In the genomic region with DNA sequence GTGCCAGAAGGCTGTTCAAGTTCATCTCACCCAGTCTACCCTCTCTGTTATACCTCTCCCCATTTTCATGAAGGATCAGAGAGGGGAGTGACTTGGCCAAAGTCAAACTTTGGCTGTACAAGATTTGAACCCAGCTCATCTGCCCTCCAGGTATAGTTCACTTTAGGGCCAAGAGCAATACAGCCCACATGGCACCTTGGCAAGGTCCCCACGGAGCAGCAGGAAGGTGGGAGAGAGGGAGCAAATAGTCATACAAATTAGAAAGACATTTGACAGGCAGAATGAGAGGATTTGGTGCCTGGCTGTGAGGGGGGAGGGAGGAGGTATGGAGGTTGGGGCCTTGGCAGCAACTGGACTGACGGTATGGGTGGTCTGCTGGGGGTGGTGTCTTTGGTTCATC, we compare ENCODE assay signal across 18 cellular contexts. TPM values are rescaled to one million over a fixed set of nuclear protein-coding genes. Genes with fewer than 3 reads are reported as not detected.
DNase-seq lines count a peak whose midpoint lies in the region; ATAC-seq and TF ChIP-seq lines count a peak whose summit lies in the region.
"Had no signal": no experiment of that assay in that cellular context is flagged by ENCODE, and none has a peak within 500 bp of the region (broad histone marks: within the 10 kb centered on the region; RNA-seq: fewer than 3 reads in every experiment).

No MANE protein-coding gene starts in this region.

- TF ChIP-seq POLR2A in breast epithelium (IDR thresholded peaks at IDR 0.05) (no peak), adrenal gland (IDR thresholded peaks at IDR 0.05) (no peak)

- CTCF ChIA-PET in MCF 10A (lab: Yijun Ruan, JAX): interaction anchor here (0.5 kb wide), 1 partner anchor 272 kb away, joined by 4 read pairs; no protein-coding TSS in a partner anchor

- peaks cover 0 to 4% of the 10 kb centered on the region in 2 donors for H3K4me1 ChIP-seq in breast epithelium
- peaks cover 10 to 19% of the 10 kb centered on the region in 2 donors for H3K4me1 ChIP-seq in adrenal gland (replicated peaks in 1 of 2)

- H3K27ac ChIP-seq in breast epithelium (no peak overlapping the region), adrenal gland (no peak overlapping the region)
- H3K27ac ChIP-seq: esophagus muscularis mucosa, ovary, skin epidermis, vagina had no signal

- H3K4me1 Mint-ChIP-seq in MCF 10A (ENCODE audit: insufficient read depth, unreplicated experiment) (no peaks in the 10 kb centered on the region), mesothelial cell of epicardium (peaks cover 16% of the 10 kb centered on the region), HFFc6 (ENCODE audit: low read depth) (peaks cover 6% of the 10 kb centered on the region; the same call in 1 of the 2 replicates)
- H3K4me1 Mint-ChIP-seq in activated naive CD8-positive, alpha-beta T cell (ENCODE audit: low read depth): peaks cover 49% of the 10 kb centered on the region

- H3K36me3 Mint-ChIP-seq in MCF 10A (ENCODE audit: insufficient read depth, unreplicated experiment) (no peaks in the 10 kb centered on the region), mesothelial cell of epicardium (no peaks in the 10 kb centered on the region), HFFc6 (ENCODE audit: low read depth) (no peaks in the 10 kb centered on the region)
- H3K36me3 Mint-ChIP-seq in activated naive CD8-positive, alpha-beta T cell: peaks cover 3% of the 10 kb centered on the region

- ATAC-seq in HG02870 (IDR thresholded peaks at IDR 0.05; ENCODE audit: unreplicated experiment): no peak
- ATAC-seq in HG02970 (IDR thresholded peaks at IDR 0.05; ENCODE audit: low FRiP score, unreplicated experiment): no peak

- intact Hi-C loops in MCF 10A (cut with micrococcal nuclease) (no loop called here), breast epithelium (cut with DNase I; ENCODE audit: low total_unique reads) (no loop called here), adrenal gland (cut with DNase I) (no loop called here)

- H3K27me3 Mint-ChIP-seq in MCF 10A (ENCODE audit: insufficient read depth, unreplicated experiment): peaks cover 8% of the 10 kb centered on the region
- peaks cover 2% of the 10 kb centered on the region for H3K27me3 Mint-ChIP-seq in activated naive CD8-positive, alpha-beta T cell
- H3K27me3 Mint-ChIP-seq in mesothelial cell of epicardium (ENCODE audit: low read depth): peaks cover 95% of the 10 kb centered on the region
- peaks cover 56% of the 10 kb centered on the region for H3K27me3 Mint-ChIP-seq in HFFc6 (ENCODE audit: insufficient read depth)

- peaks cover 4 to 34% of the 10 kb centered on the region in 2 donors for H3K27me3 ChIP-seq in breast epithelium
- peaks cover 34% of the 10 kb centered on the region for H3K27me3 ChIP-seq in adrenal gland
- H3K27me3 ChIP-seq: ovary, vagina had no signal

- H3K4me3 Mint-ChIP-seq in MCF 10A (ENCODE audit: unreplicated experiment): peak overlapping the region; percentile 53
- H3K4me3 Mint-ChIP-seq in activated naive CD8-positive, alpha-beta T cell: peak overlapping the region; percentile 85
- H3K4me3 Mint-ChIP-seq in mesothelial cell of epicardium: peak overlapping the region; percentile 22
- no peak overlapping the region for H3K4me3 Mint-ChIP-seq in HFFc6

- no peak for DNase-seq in MCF 10A (ENCODE audit: unreplicated experiment)
- no peak for DNase-seq in breast epithelium (ENCODE audit: low spot score in 2 of 2)
- no peak for DNase-seq in mesothelial cell of epicardium (ENCODE audit: low spot score in 2 of 2, unreplicated experiment in 2 of 2)
- no peak for DNase-seq in HFFc6
- no peak for DNase-seq in adrenal gland
- DNase-seq: NCI-H2107, NCI-H69 had no signal

- POLR2A ChIA-PET in MCF 10A (lab: Yijun Ruan, JAX): interaction anchor here (1.3 kb wide), 1 partner anchor 9 kb away, joined by 4 read pairs; no protein-coding TSS in a partner anchor

- H3K9me3 ChIP-seq in breast epithelium (no peaks in the 10 kb centered on the region), adrenal gland (replicated peaks in 1 of 3) (no peaks in the 10 kb centered on the region)
- H3K9me3 ChIP-seq: esophagus muscularis mucosa, ovary, SK-N-SH, vagina had no signal

- no TSS peak for BruUV-seq in MCF 10A (replicated peaks; lab: Mats Ljungman, UMichigan)

- H3K36me3 ChIP-seq in breast epithelium: no peaks in the 10 kb centered on the region
- no peaks in the 10 kb centered on the region for H3K36me3 ChIP-seq in adrenal gland (replicated peaks in 1 of 2)
- H3K36me3 ChIP-seq: esophagus muscularis mucosa, ovary, vagina had no signal

- H3K9me3 Mint-ChIP-seq in MCF 10A (ENCODE audit: unreplicated experiment): no peaks in the 10 kb centered on the region
- H3K9me3 Mint-ChIP-seq in activated naive CD8-positive, alpha-beta T cell (ENCODE audit: low read depth): no peaks in the 10 kb centered on the region
- no peaks in the 10 kb centered on the region for H3K9me3 Mint-ChIP-seq in mesothelial cell of epicardium
- H3K9me3 Mint-ChIP-seq in HFFc6: no peaks in the 10 kb centered on the region

- no peak overlapping the region for H3K27ac Mint-ChIP-seq in MCF 10A (ENCODE audit: low read depth, unreplicated experiment)
- peak overlapping the region; percentile 28 for H3K27ac Mint-ChIP-seq in activated naive CD8-positive, alpha-beta T cell
- no peak overlapping the region for H3K27ac Mint-ChIP-seq in mesothelial cell of epicardium
- H3K27ac Mint-ChIP-seq in HFFc6: no peak overlapping the region

- WGBS in adrenal gland, 4 donors: 38 to 64% (median 48%) methylated on average over 2 of the region's 2 CpGs

- TF ChIP-seq CTCF in MCF 10A (IDR thresholded peaks at IDR 0.05; ENCODE audit: unreplicated experiment) (no peak), breast epithelium (IDR thresholded peaks at IDR 0.05) (no peak), mesothelial cell of epicardium (IDR thresholded peaks at IDR 0.05; ENCODE audit: unreplicated experiment) (no peak), HFFc6 (IDR thresholded peaks at IDR 0.05) (no peak), adrenal gland (IDR thresholded peaks at IDR 0.05) (no peak)

- H3K4me3 ChIP-seq in breast epithelium: no peak overlapping the region
- H3K4me3 ChIP-seq in adrenal gland: no peak overlapping the region
- H3K4me3 ChIP-seq: K562, ovary, vagina had no signal

RNA-seq across cellular contexts. Expression of a gene that starts 1.0 kb away (rescaled TPM):
- not detected in 2 replicates for total RNA-seq in MCF 10A (2022)
- total RNA-seq in breast epithelium: not detected
- total RNA-seq in mesothelial cell of epicardium: 0.54 to 0.69 TPM (median 0.60 TPM) in 3 replicates
- not detected for total RNA-seq in HFFc6 (2021; fragmentation: NEBNext Ultra II Directional; extraction: Animal tissue kit (Norgen Biotek cat#: 25700))
- total RNA-seq in adrenal gland: 1 to 10 TPM in 3 of 8 donors, under 1 TPM in 1, not detected in 4; 0.42 to 6.4 (median 3.4) TPM
- polyA plus RNA-seq in adrenal gland: 1 to 10 TPM; 1.1 to 9.9 (median 3.9) TPM
- total RNA-seq: dermis microvascular lymphatic vessel endothelial cell had no signal
- polyA plus RNA-seq: keratinocyte had no signal

RNA-seq across cellular contexts. Expression of a gene that starts 18.3 kb away (rescaled TPM):
- total RNA-seq in MCF 10A (2022) (not detected in 2 replicates), breast epithelium (under 1 TPM in 1 of 3 donors, not detected in 2; 0.29 TPM), mesothelial cell of epicardium (0.34 TPM in 1 of 3 replicates, not detected in the others), adrenal gland (1 to 10 TPM in 4 of 8 donors, under 1 TPM in 3, not detected in 1; 0.43 to 7.8 (median 2.3) TPM)
- total RNA-seq in HFFc6 (2021; fragmentation: NEBNext Ultra II Directional; extraction: Animal tissue kit (Norgen Biotek cat#: 25700)): not detected
- 1 to 10 TPM in 1 of 3 donors, under 1 TPM in 2; 0.17 to 1.0 (median 0.97) TPM for polyA plus RNA-seq in adrenal gland
- total RNA-seq: dermis microvascular lymphatic vessel endothelial cell, K562, vagina had no signal
- polyA plus RNA-seq: K562, keratinocyte had no signal

RNA-seq across cellular contexts. Expression of a gene that starts 48.5 kb away (rescaled TPM):
- total RNA-seq in MCF 10A (2022) (44.8 and 45.8 TPM in 2 replicates), breast epithelium (10 to 100 TPM; 41.3 to 49.2 (median 45.9) TPM), mesothelial cell of epicardium (43.5 to 45.5 TPM (median 45.2 TPM) in 3 replicates), adrenal gland (10 to 100 TPM; 34.3 to 78.9 (median 42.3) TPM)
- total RNA-seq in HFFc6 (2021; fragmentation: NEBNext Ultra II Directional; extraction: Animal tissue kit (Norgen Biotek cat#: 25700)): 10 to 100 TPM; 38.9 to 45.8 (median 41.7) TPM
- polyA plus RNA-seq in adrenal gland: 10 to 100 TPM; 43.6 to 56.0 (median 47.1) TPM

RNA-seq across cellular contexts. Expression of a gene that starts 50.8 kb away (rescaled TPM):
- total RNA-seq in MCF 10A (2022) (not detected in 2 replicates), breast epithelium (1 to 10 TPM; 2.1 to 5.2 (median 2.3) TPM), mesothelial cell of epicardium (5.6 to 5.7 TPM (median 5.6 TPM) in 3 replicates), adrenal gland (10 to 100 TPM in 7 of 8 donors, 1 to 10 TPM in 1; 8.4 to 27.7 (median 15.2) TPM)
- not detected for total RNA-seq in HFFc6 (2021; fragmentation: NEBNext Ultra II Directional; extraction: Animal tissue kit (Norgen Biotek cat#: 25700))
- polyA plus RNA-seq in adrenal gland: 10 to 100 TPM in 1 of 3 donors, 1 to 10 TPM in 2; 7.4 to 18.2 (median 8.1) TPM
- total RNA-seq: dermis microvascular lymphatic vessel endothelial cell had no signal
- polyA plus RNA-seq: keratinocyte, SK-N-SH had no signal
